ENCODE assay signal across 8 cellular contexts in the genomic region with DNA sequence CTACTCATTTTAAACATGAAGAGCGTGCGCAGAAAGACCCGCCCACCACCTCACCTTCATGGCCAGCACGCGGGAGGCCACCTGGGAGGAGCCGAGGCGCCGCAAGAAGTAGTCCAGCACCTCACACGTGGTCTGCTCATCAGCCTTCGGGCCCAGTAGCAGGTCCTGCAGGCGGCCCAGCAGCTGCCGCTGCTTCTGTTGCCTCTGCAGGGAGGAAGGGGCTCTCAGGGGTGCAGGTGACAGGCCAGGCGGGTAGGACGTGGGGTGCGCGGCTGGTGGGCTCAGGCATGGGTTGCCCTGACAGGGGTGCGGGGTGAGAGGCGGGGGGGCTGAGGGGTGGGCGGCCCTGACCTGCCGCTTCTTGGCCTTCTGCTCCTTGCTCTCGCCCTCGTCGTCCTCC.
"Had no signal": no experiment of that assay in that cellular context is flagged by ENCODE, and none has a peak within 500 bp of the region (broad histone marks: within the 10 kb centered on the region; RNA-seq: fewer than 3 reads in every experiment).

No MANE protein-coding gene starts in this region.

- H3K4me3 ChIP-seq: GM12878 had no signal

- ATAC-seq: GM12878 had no signal

- FAIRE-seq: G401.6, GM12878, GM12891, GM12892, GM18507, GM19239 had no signal

- DNase-seq: GDM1, GF-D8 had no signal
